Comparison of ENCODE assay signal across 24 cellular contexts in genomic region chr14:75800792-75801191, GRCh38.
A peak's percentile ranks its signal among the peaks of the same experiment; 100 is the strongest.
DNase-seq lines count a peak whose midpoint lies in the region; ATAC-seq and TF ChIP-seq lines count a peak whose summit lies in the region.
"Had no signal": no experiment of that assay in that cellular context is flagged by ENCODE, and none has a peak within 500 bp of the region (broad histone marks: within the 10 kb centered on the region; RNA-seq: fewer than 3 reads in every experiment).

No MANE protein-coding gene starts in this region.

- no peak overlapping the region for H3K4me3 Mint-ChIP-seq in activated CD4-positive, alpha-beta T cell treated with anti-CD3 and anti-CD28 coated beads for 36 hours
- no peak overlapping the region for H3K4me3 Mint-ChIP-seq in activated CD4-positive, alpha-beta T cell treated with anti-CD3 and anti-CD28 coated beads, Interleukin-2, amount 10 ng/mL, durations not matched to agents 24 days and 14 days
- H3K4me3 Mint-ChIP-seq in WTC11: no peak overlapping the region
- H3K4me3 Mint-ChIP-seq: activated T-cell treated with anti-CD3 and anti-CD28 coated beads, Interleukin-2, amount 50 U/mL, for 24 hours; CD8-positive, alpha-beta T cell; dendritic cell treated with granulocyte-macrophage colony-stimulating factor and Interleukin-4, amounts not matched to agents 40 ng/mL and 50 ng/mL, for 4 days; naive thymus-derived CD4-positive, alpha-beta T cell; stimulated activated naive CD8-positive, alpha-beta T cell treated with anti-CD3 and anti-CD28 coated beads, Interleukin-15, Interleukin-2, amounts not matched to agents 100 ng/mL and 50 ng/mL, for 24 hours had no signal

- 0 out of 2 replicates have a peak, but pooled peaks have one; percentile 19 for TF ChIP-seq CTCF in KMS-11 (conservative IDR thresholded peaks at IDR 0.05; ENCODE audit: low read depth, low read length)
- TF ChIP-seq CTCF in WTC11 (IDR thresholded peaks at IDR 0.05): 0 out of 2 replicates have a peak, but pooled peaks have one; percentile 21
- peak; percentile 10 for TF ChIP-seq CTCF in retinal pigment epithelial cell (conservative IDR thresholded peaks at IDR 0.05; ENCODE audit: low read depth, low read length)
- no peak for TF ChIP-seq CTCF in smooth muscle cell (IDR thresholded peaks at IDR 0.05; ENCODE audit: borderline replicate concordance, insufficient read depth, poor library complexity, severe bottlenecking)

- ATAC-seq in activated CD4-positive, alpha-beta T cell treated with anti-CD3 and anti-CD28 coated beads for 36 hours: no peak
- peak; percentile 95 for ATAC-seq in WTC11
- ATAC-seq: A549; activated naive CD4-positive, alpha-beta T cell treated with anti-CD3 and anti-CD28 coated beads, Interleukin-2, amount 50 U/mL, for 72 hours; body of pancreas; CD8-positive, alpha-beta T cell; lower lobe of right lung; naive thymus-derived CD4-positive, alpha-beta T cell had no signal

- H3F3A ChIP-seq in smooth muscle cell (ENCODE audit: low read depth): peaks cover 16% of the 10 kb centered on the region

- no peaks in the 10 kb centered on the region for H3K79me2 ChIP-seq in KMS-11 (ENCODE audit: insufficient read depth, low read depth)
- no peaks in the 10 kb centered on the region for H3K79me2 ChIP-seq in smooth muscle cell (ENCODE audit: low read depth)

- H3K4me1 ChIP-seq in KMS-11 (ENCODE audit: low read depth, poor library complexity, severe bottlenecking): no peaks in the 10 kb centered on the region
- H3K4me1 ChIP-seq in smooth muscle cell (ENCODE audit: low read depth): peaks cover 20% of the 10 kb centered on the region
- H3K4me1 ChIP-seq: A549, body of pancreas, lower lobe of right lung had no signal

- POLR2A ChIA-PET in activated CD4-positive, alpha-beta T cell treated with anti-CD3 and anti-CD28 coated beads for 36 hours (lab: Charles Lee): no interaction called here
- POLR2A ChIA-PET in WTC11 (lab: Charles Lee): interaction anchor here (0.5 kb wide), 1 partner anchor 18 kb away, joined by 3 read pairs; no protein-coding TSS in a partner anchor

- no peak overlapping the region for H3K9ac ChIP-seq in KMS-11
- H3K9ac ChIP-seq in smooth muscle cell (ENCODE audit: low read depth): no peak overlapping the region

- no peaks in the 10 kb centered on the region for H4K20me1 ChIP-seq in KMS-11 (ENCODE audit: insufficient read depth)
- no peaks in the 10 kb centered on the region for H4K20me1 ChIP-seq in smooth muscle cell (ENCODE audit: low read depth)

- no peak overlapping the region for H3K27ac Mint-ChIP-seq in activated CD4-positive, alpha-beta T cell treated with anti-CD3 and anti-CD28 coated beads for 36 hours
- H3K27ac Mint-ChIP-seq in activated CD4-positive, alpha-beta T cell treated with anti-CD3 and anti-CD28 coated beads, Interleukin-2, amount 10 ng/mL, durations not matched to agents 24 days and 14 days: no peak overlapping the region
- no peak overlapping the region for H3K27ac Mint-ChIP-seq in WTC11
- H3K27ac Mint-ChIP-seq: activated naive CD4-positive, alpha-beta T cell treated with anti-CD3 and anti-CD28 coated beads, Interleukin-2, amount 50 U/mL, for 72 hours; activated T-cell treated with anti-CD3 and anti-CD28 coated beads, Interleukin-2, amount 50 U/mL, for 24 hours; CD8-positive, alpha-beta T cell; dendritic cell treated with granulocyte-macrophage colony-stimulating factor and Interleukin-4, amounts not matched to agents 40 ng/mL and 50 ng/mL, for 4 days; naive thymus-derived CD4-positive, alpha-beta T cell; stimulated activated naive CD8-positive, alpha-beta T cell treated with anti-CD3 and anti-CD28 coated beads, Interleukin-15, Interleukin-2, amounts not matched to agents 100 ng/mL and 50 ng/mL, for 24 hours had no signal

- peak; percentile 24 for DNase-seq in activated CD4-positive, alpha-beta T cell treated with anti-CD3 and anti-CD28 coated beads for 36 hours
- DNase-seq in activated CD4-positive, alpha-beta T cell treated with anti-CD3 and anti-CD28 coated beads, Interleukin-2, amount 10 ng/mL, durations not matched to agents 24 days and 14 days: no peak
- DNase-seq in WTC11 (ENCODE audit: low spot score) (peak; percentile 64), retinal pigment epithelial cell (ENCODE audit: low read depth) (no peak), NCI-H510A (lab: John Stamatoyannopoulos, UW) (no peak), smooth muscle cell (lab: John Stamatoyannopoulos, UW; ENCODE audit: unreplicated experiment) (no peak)
- DNase-seq in activated CD4-positive, alpha-beta T cell treated with anti-CD3 and anti-CD28 coated beads, Interleukin-2, amount 50 U/mL, for 4 hours: no peak
- DNase-seq: activated CD4-positive, alpha-beta T cell treated with anti-CD3 and anti-CD28 coated beads for 4 hours; activated T-cell treated with anti-CD3 and anti-CD28 coated beads, Interleukin-2, amount 50 U/mL, for 24 hours; body of pancreas; CD8-positive, alpha-beta T cell; IMR-90; lower lobe of right lung; naive thymus-derived CD4-positive, alpha-beta T cell; NCI-H1092 treated with DMSO at 0.1 percent for 48 hours; posterior cingulate gyrus; SHP77; stimulated activated CD4-positive, alpha-beta T cell treated with anti-CD3 and anti-CD28 coated beads, Interleukin-12 subunit alpha, Interleukin-12 subunit beta, amount 100 ng/mL, for 4 hours; T1000 had no signal

- H3K36me3 Mint-ChIP-seq in activated CD4-positive, alpha-beta T cell treated with anti-CD3 and anti-CD28 coated beads for 36 hours (ENCODE audit: low read depth): peaks cover 49% of the 10 kb centered on the region
- H3K36me3 Mint-ChIP-seq in activated CD4-positive, alpha-beta T cell treated with anti-CD3 and anti-CD28 coated beads, Interleukin-2, amount 10 ng/mL, durations not matched to agents 24 days and 14 days (ENCODE audit: low read depth): peaks cover 47% of the 10 kb centered on the region
- peaks cover 12% of the 10 kb centered on the region for H3K36me3 Mint-ChIP-seq in WTC11

- intact Hi-C loops in activated CD4-positive, alpha-beta T cell treated with anti-CD3 and anti-CD28 coated beads for 36 hours (cut with DNase I, micrococcal nuclease): no loop called here
- intact Hi-C loops in activated CD4-positive, alpha-beta T cell treated with anti-CD3 and anti-CD28 coated beads, Interleukin-2, amount 10 ng/mL, durations not matched to agents 24 days and 14 days (cut with micrococcal nuclease): no loop called here

- peaks cover 27% of the 10 kb centered on the region for H3K9me3 Mint-ChIP-seq in activated CD4-positive, alpha-beta T cell treated with anti-CD3 and anti-CD28 coated beads for 36 hours (ENCODE audit: low read depth)
- peaks cover 11% of the 10 kb centered on the region for H3K9me3 Mint-ChIP-seq in activated CD4-positive, alpha-beta T cell treated with anti-CD3 and anti-CD28 coated beads, Interleukin-2, amount 10 ng/mL, durations not matched to agents 24 days and 14 days
- H3K9me3 Mint-ChIP-seq in WTC11: peaks cover 9% of the 10 kb centered on the region

- H3K4me2 ChIP-seq in KMS-11 (no peak overlapping the region), smooth muscle cell (no peak overlapping the region)
- H3K4me2 ChIP-seq: A549 had no signal

- H3K27me3 ChIP-seq in KMS-11 (ENCODE audit: insufficient read depth, low read depth): no peaks in the 10 kb centered on the region
- H3K27me3 ChIP-seq in smooth muscle cell (ENCODE audit: low read depth): no peaks in the 10 kb centered on the region
- H3K27me3 ChIP-seq: body of pancreas had no signal

- no peak overlapping the region for H3K27ac ChIP-seq in KMS-11
- H3K27ac ChIP-seq in smooth muscle cell (ENCODE audit: low read depth): no peak overlapping the region
- H3K27ac ChIP-seq: A549, body of pancreas, lower lobe of right lung had no signal

- H3K4me3 ChIP-seq in KMS-11 (IDR thresholded peaks at IDR 0.05; ENCODE audit: insufficient read depth, low read depth, low read length) (no peak overlapping the region), retinal pigment epithelial cell (ENCODE audit: low read length) (no peak overlapping the region), smooth muscle cell (no peak overlapping the region)
- H3K4me3 ChIP-seq: A549, body of pancreas, lower lobe of right lung had no signal

- H3K4me1 Mint-ChIP-seq in activated CD4-positive, alpha-beta T cell treated with anti-CD3 and anti-CD28 coated beads for 36 hours: no peaks in the 10 kb centered on the region
- H3K4me1 Mint-ChIP-seq in activated CD4-positive, alpha-beta T cell treated with anti-CD3 and anti-CD28 coated beads, Interleukin-2, amount 10 ng/mL, durations not matched to agents 24 days and 14 days: no peaks in the 10 kb centered on the region
- peaks cover 12% of the 10 kb centered on the region for H3K4me1 Mint-ChIP-seq in WTC11
- H3K4me1 Mint-ChIP-seq: naive thymus-derived CD4-positive, alpha-beta T cell had no signal

- H3K27me3 Mint-ChIP-seq in activated CD4-positive, alpha-beta T cell treated with anti-CD3 and anti-CD28 coated beads for 36 hours: no peaks in the 10 kb centered on the region
- no peaks in the 10 kb centered on the region for H3K27me3 Mint-ChIP-seq in activated CD4-positive, alpha-beta T cell treated with anti-CD3 and anti-CD28 coated beads, Interleukin-2, amount 10 ng/mL, durations not matched to agents 24 days and 14 days
- H3K27me3 Mint-ChIP-seq in WTC11 (ENCODE audit: low read depth): no peaks in the 10 kb centered on the region
- H3K27me3 Mint-ChIP-seq: activated T-cell treated with anti-CD3 and anti-CD28 coated beads, Interleukin-2, amount 50 U/mL, for 24 hours; dendritic cell treated with granulocyte-macrophage colony-stimulating factor and Interleukin-4, amounts not matched to agents 40 ng/mL and 50 ng/mL, for 4 days; naive thymus-derived CD4-positive, alpha-beta T cell; stimulated activated naive CD8-positive, alpha-beta T cell treated with anti-CD3 and anti-CD28 coated beads, Interleukin-15, Interleukin-2, amounts not matched to agents 100 ng/mL and 50 ng/mL, for 24 hours had no signal

- H3K36me3 ChIP-seq in KMS-11 (ENCODE audit: insufficient read depth) (no peaks in the 10 kb centered on the region), smooth muscle cell (ENCODE audit: low read depth) (peaks cover 3% of the 10 kb centered on the region)
- H3K36me3 ChIP-seq: lower lobe of right lung had no signal

- WGBS in smooth muscle cell (ENCODE audit: low lambda C conversion rate): 98% methylated on average over 5 of the region's 5 CpGs

- H3K9me3 ChIP-seq in smooth muscle cell (replicated peaks; ENCODE audit: low read depth): peaks cover 3% of the 10 kb centered on the region
- H3K9me3 ChIP-seq: body of pancreas, lower lobe of right lung had no signal

- H2AFZ ChIP-seq in KMS-11 (ENCODE audit: low read depth) (no peak overlapping the region), smooth muscle cell (ENCODE audit: low read depth) (no peak overlapping the region)

- CTCF ChIA-PET in activated CD4-positive, alpha-beta T cell treated with anti-CD3 and anti-CD28 coated beads for 36 hours (lab: Charles Lee): no interaction called here
- CTCF ChIA-PET in WTC11 (lab: Charles Lee): interaction anchor here (0.6 to 2.4 kb wide), 25 partner anchors 9 to 185 kb away, joined by 3 to 28 read pairs (median 4); partner anchors contain the start of genes ERG28, IFT43, TGFB3 and TTLL5

Comparison
In these comparisons a context has a peak if more than half of its experiments do, and no peak if none do; other contexts are left out.
1. DNase-seq: peak in activated CD4-positive, alpha-beta T cell treated with anti-CD3 and anti-CD28 coated beads for 36 hours (single experiment) and WTC11 (single experiment); none in activated CD4-positive, alpha-beta T cell treated with anti-CD3 and anti-CD28 coated beads, Interleukin-2, amount 10 ng/mL, durations not matched to agents 24 days and 14 days (single experiment), retinal pigment epithelial cell (single experiment), activated CD4-positive, alpha-beta T cell treated with anti-CD3 and anti-CD28 coated beads, Interleukin-2, amount 50 U/mL, for 4 hours (0 of 2), NCI-H510A (single experiment) and smooth muscle cell (single experiment).